Comparison of ENCODE assay signal across 2 cellular contexts in genomic region chr3:123069021-123069381, GRCh38.
TF ChIP-seq lines count a peak whose summit lies in the region.

No MANE protein-coding gene starts in this region.

TF ChIP-seq in SK-N-SH, 30 proteins besides CTCF, POLR2A, EP300 and RAD21 (continued from another document):
- TF ChIP-seq REST (IDR thresholded peaks at IDR 0.05; ENCODE audit: low read depth, low read length): 0 out of 2 replicates have a peak, but pooled peaks have one; percentile 14

TF ChIP-seq in SK-N-SH treated with all-trans-retinoic acid at 6 μM for 48 hours, 23 proteins besides CTCF, POLR2A, EP300 and RAD21 (continued from another document):
- TF ChIP-seq CREB5 (CRISPR knock-in tag; IDR thresholded peaks at IDR 0.05; ENCODE audit: low read depth) (no peak), ZNF565 (CRISPR knock-in tag; conservative IDR thresholded peaks at IDR 0.05; ENCODE audit: low read depth) (no peak)
